ENCODE assay signal across 1 cellular context in genomic region chr6:2634151-2634964, GRCh38.
TF ChIP-seq lines count a peak whose summit lies in the region.

No MANE protein-coding gene starts in this region.

TF ChIP-seq in HepG2, 621 proteins besides CTCF, POLR2A, EP300 and RAD21 (continued from another document and continues in another):
- TF ChIP-seq HMGXB3 (CRISPR knock-in tag; IDR thresholded peaks at IDR 0.05; ENCODE audit: borderline replicate concordance) (no peak), ZNF672 (CRISPR knock-in tag; IDR thresholded peaks at IDR 0.05) (no peak), ZNF251 (CRISPR knock-in tag; IDR thresholded peaks at IDR 0.05) (no peak), ZBTB2 (CRISPR knock-in tag; IDR thresholded peaks at IDR 0.05; ENCODE audit: low read depth) (no peak), SNAPC4 (CRISPR knock-in tag; IDR thresholded peaks at IDR 0.05) (no peak), ZBTB43 (CRISPR knock-in tag; conservative IDR thresholded peaks at IDR 0.05) (peak; percentile 38; the same call in 1 of the 2 replicates), ZNF747 (CRISPR knock-in tag; IDR thresholded peaks at IDR 0.05; ENCODE audit: borderline replicate concordance) (no peak), PHF21A (CRISPR knock-in tag; IDR thresholded peaks at IDR 0.05) (peak; percentile 32; the same call in 1 of the 2 replicates), CBFB (CRISPR knock-in tag; IDR thresholded peaks at IDR 0.05) (no peak), PHF5A (CRISPR knock-in tag; IDR thresholded peaks at IDR 0.05; ENCODE audit: low read depth, unreplicated experiment) (no peak), ARID3A (IDR thresholded peaks at IDR 0.05; ENCODE audit: low read depth, low read length) (no peak), RBAK (CRISPR knock-in tag; IDR thresholded peaks at IDR 0.05) (no peak), ZNF263 (CRISPR knock-in tag; IDR thresholded peaks at IDR 0.05) (peak; percentile 55), ISL2 (CRISPR knock-in tag; IDR thresholded peaks at IDR 0.05) (peak; percentile 53), SALL1 (CRISPR knock-in tag; IDR thresholded peaks at IDR 0.05) (peak; percentile 87), BRF2 (CRISPR knock-in tag; IDR thresholded peaks at IDR 0.05) (no peak), PHB2 (IDR thresholded peaks at IDR 0.05; ENCODE audit: partially characterized antibody) (no peak), SMYD3 (CRISPR knock-in tag; IDR thresholded peaks at IDR 0.05) (no peak), KLF13 (CRISPR knock-in tag; IDR thresholded peaks at IDR 0.05) (no peak), ASH2L (IDR thresholded peaks at IDR 0.05; ENCODE audit: insufficient read length, low read depth, low read length) (peak; percentile 13), CEBPB (IDR thresholded peaks at IDR 0.05; ENCODE audit: borderline replicate concordance, low read depth, low read length) (no peak), ZNF616 (CRISPR knock-in tag; IDR thresholded peaks at IDR 0.05; ENCODE audit: low read depth) (peak; percentile 25; the same call in 1 of the 2 replicates), HNRNPH1 (optimal IDR thresholded peaks at IDR 0.05; ENCODE audit: low read depth, low read length) (no peak), TAF1 (CRISPR knock-in tag; IDR thresholded peaks at IDR 0.05) (no peak), CREBL2 (CRISPR knock-in tag; IDR thresholded peaks at IDR 0.05; ENCODE audit: borderline replicate concordance) (no peak), RXRA (CRISPR knock-in tag; IDR thresholded peaks at IDR 0.05) (peak; percentile 50; the same call in 1 of the 2 replicates), ZNF235 (CRISPR knock-in tag; IDR thresholded peaks at IDR 0.05; ENCODE audit: borderline replicate concordance) (peak; percentile 67; the same call in 1 of the 2 replicates), POGZ (CRISPR knock-in tag; IDR thresholded peaks at IDR 0.05) (no peak), GATA4 (IDR thresholded peaks at IDR 0.05; ENCODE audit: borderline replicate concordance, low read depth) (no peak), ZNF562 (CRISPR knock-in tag; IDR thresholded peaks at IDR 0.05; ENCODE audit: borderline replicate concordance) (no peak), KLF16 (CRISPR knock-in tag; IDR thresholded peaks at IDR 0.05) (peak in 1 of 2 experiments; percentile 63; a peak in 1 of 4 replicates), ZBTB42 (CRISPR knock-in tag; IDR thresholded peaks at IDR 0.05) (no peak), RELA (CRISPR knock-in tag; IDR thresholded peaks at IDR 0.05) (0 out of 2 replicates have a peak, but pooled peaks have one; percentile 74), POGK (CRISPR knock-in tag; conservative IDR thresholded peaks at IDR 0.05) (peak; percentile 61), FOXJ3 (CRISPR knock-in tag; IDR thresholded peaks at IDR 0.05; ENCODE audit: borderline replicate concordance) (peak; percentile 52; the same call in 1 of the 2 replicates), TSC22D2 (CRISPR knock-in tag; IDR thresholded peaks at IDR 0.05; ENCODE audit: borderline replicate concordance) (no peak), NR2F6 (IDR thresholded peaks at IDR 0.05) (no peak), NR2F6 (CRISPR knock-in tag; IDR thresholded peaks at IDR 0.05) (0 out of 2 replicates have a peak, but pooled peaks have one; percentile 24), GRHL1 (CRISPR knock-in tag; conservative IDR thresholded peaks at IDR 0.05) (no peak), ZNF780A (CRISPR knock-in tag; IDR thresholded peaks at IDR 0.05) (no peak), ZNF577 (CRISPR knock-in tag; IDR thresholded peaks at IDR 0.05; ENCODE audit: borderline replicate concordance, low read depth) (no peak), FLYWCH1 (CRISPR knock-in tag; IDR thresholded peaks at IDR 0.05) (no peak), WIZ (CRISPR knock-in tag; IDR thresholded peaks at IDR 0.05) (peak; percentile 27; the same call in 1 of the 2 replicates), ZNF24 (IDR thresholded peaks at IDR 0.05) (no peak), ZC3H4 (CRISPR knock-in tag; IDR thresholded peaks at IDR 0.05; ENCODE audit: borderline replicate concordance) (no peak), TBL1XR1 (IDR thresholded peaks at IDR 0.05; ENCODE audit: borderline replicate concordance, low read length, partially characterized antibody) (no peak), ERF (CRISPR knock-in tag; IDR thresholded peaks at IDR 0.05) (peak; percentile 61; the same call in 1 of the 2 replicates)
